In the genomic region with DNA sequence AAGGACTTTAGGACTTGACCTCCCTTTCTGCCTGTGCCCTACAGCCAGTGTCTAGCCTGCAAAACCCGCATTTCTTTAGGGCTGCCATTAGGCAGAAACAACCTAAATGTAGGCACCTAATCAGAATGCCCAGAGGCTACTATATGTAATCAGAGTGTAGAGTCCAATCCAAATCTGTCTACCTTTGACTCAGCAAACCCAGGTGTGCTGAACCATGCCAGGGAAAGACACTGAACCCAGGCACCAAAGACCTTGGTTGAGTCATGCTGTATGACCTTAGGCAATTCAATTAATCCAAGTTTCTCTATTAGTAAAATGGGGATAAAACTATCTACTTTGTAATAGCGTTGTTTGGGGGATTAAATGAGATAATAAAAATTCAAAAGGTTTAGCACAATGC, we compare ENCODE assay signal across 22 cellular contexts. TPM values are rescaled to one million over a fixed set of nuclear protein-coding genes. Genes with fewer than 3 reads are reported as not detected.
"Had no signal": no experiment of that assay in that cellular context is flagged by ENCODE, and none has a peak within 500 bp of the region (broad histone marks: within the 10 kb centered on the region; RNA-seq: fewer than 3 reads in every experiment).

No MANE protein-coding gene starts in this region.

- H2AFZ ChIP-seq: neural progenitor cell had no signal

- H3K27me3 ChIP-seq: cardiac muscle cell, dorsolateral prefrontal cortex, esophagus muscularis mucosa, neural progenitor cell, spleen, testis, transverse colon had no signal

- H3K4me1 ChIP-seq: esophagus muscularis mucosa, neural progenitor cell, spleen, testis, transverse colon had no signal

- H3K4me3 ChIP-seq: cardiac muscle cell, coronary artery, dorsolateral prefrontal cortex, esophagus muscularis mucosa, neural progenitor cell, spleen, testis, transverse colon had no signal

- ATAC-seq: activated CD4-positive, alpha-beta T cell treated with anti-CD3 and anti-CD28 coated beads for 36 hours; activated CD8-positive, alpha-beta memory T cell treated with anti-CD3 and anti-CD28 coated beads, Interleukin-2, amount 10 ng/mL, durations not matched to agents 7 days and 5 days; activated CD8-positive, alpha-beta T cell treated with anti-CD3 and anti-CD28 coated beads, Interleukin-2, amount 10 ng/mL, durations not matched to agents 7 days and 5 days; activated naive CD4-positive, alpha-beta T cell treated with anti-CD3 and anti-CD28 coated beads, Interleukin-2, amount 50 U/mL, for 72 hours; activated T-cell treated with anti-CD3 and anti-CD28 coated beads, Interleukin-2, amount 50 U/mL, for 72 hours; effector memory CD8-positive, alpha-beta T cell; natural killer cell; right cardiac atrium; stimulated activated naive CD8-positive, alpha-beta T cell treated with anti-CD3 and anti-CD28 coated beads, Interleukin-15, Interleukin-2, amounts not matched to agents 100 U/mL and 50 U/mL, for 24 hours had no signal

- H3K27ac ChIP-seq: cardiac muscle cell, coronary artery, dorsolateral prefrontal cortex, esophagus muscularis mucosa, neural progenitor cell, spleen, testis, transverse colon had no signal

- H3K9me3 ChIP-seq: esophagus muscularis mucosa, spleen, testis, transverse colon had no signal

- DNase-seq: activated CD4-positive, alpha-beta T cell treated with anti-CD3 and anti-CD28 coated beads for 36 hours; activated CD4-positive, CD25-positive, alpha-beta regulatory T cell; activated CD8-positive, alpha-beta memory T cell treated with anti-CD3 and anti-CD28 coated beads, Interleukin-2, amount 10 ng/mL, durations not matched to agents 7 days and 5 days; activated CD8-positive, alpha-beta T cell treated with anti-CD3 and anti-CD28 coated beads, Interleukin-2, amount 10 ng/mL, durations not matched to agents 7 days and 5 days; activated naive CD4-positive, alpha-beta T cell; activated T-cell treated with anti-CD3 and anti-CD28 coated beads, Interleukin-2, amount 50 U/mL, for 72 hours; dorsolateral prefrontal cortex; effector memory CD8-positive, alpha-beta T cell; natural killer cell; occipital lobe; right cardiac atrium; spleen; stimulated activated naive CD8-positive, alpha-beta T cell treated with anti-CD3 and anti-CD28 coated beads, Interleukin-15, Interleukin-2, amounts not matched to agents 100 U/mL and 50 U/mL, for 24 hours; T-helper 1 cell; testis; transverse colon had no signal

- H3K36me3 ChIP-seq: cardiac muscle cell, esophagus muscularis mucosa, neural progenitor cell, transverse colon had no signal

- H3K4me2 ChIP-seq: neural progenitor cell had no signal

- H3K9ac ChIP-seq: neural progenitor cell had no signal

RNA-seq across cellular contexts. Expression of gene CAPN14, which starts 20.7 kb away (rescaled TPM):
- total RNA-seq: activated CD8-positive, alpha-beta T cell treated with anti-CD3 and anti-CD28 coated beads, Interleukin-2, amount 10 ng/mL, durations not matched to agents 7 days and 5 days had no signal
- polyA plus RNA-seq: cardiac muscle cell had no signal

RNA-seq across cellular contexts. Expression of gene GALNT14, which starts 58.4 kb away (rescaled TPM):
- total RNA-seq: activated CD8-positive, alpha-beta T cell treated with anti-CD3 and anti-CD28 coated beads, Interleukin-2, amount 10 ng/mL, durations not matched to agents 7 days and 5 days; pulmonary artery endothelial cell had no signal
